ENCODE assay signal across 29 cellular contexts in the genomic region with DNA sequence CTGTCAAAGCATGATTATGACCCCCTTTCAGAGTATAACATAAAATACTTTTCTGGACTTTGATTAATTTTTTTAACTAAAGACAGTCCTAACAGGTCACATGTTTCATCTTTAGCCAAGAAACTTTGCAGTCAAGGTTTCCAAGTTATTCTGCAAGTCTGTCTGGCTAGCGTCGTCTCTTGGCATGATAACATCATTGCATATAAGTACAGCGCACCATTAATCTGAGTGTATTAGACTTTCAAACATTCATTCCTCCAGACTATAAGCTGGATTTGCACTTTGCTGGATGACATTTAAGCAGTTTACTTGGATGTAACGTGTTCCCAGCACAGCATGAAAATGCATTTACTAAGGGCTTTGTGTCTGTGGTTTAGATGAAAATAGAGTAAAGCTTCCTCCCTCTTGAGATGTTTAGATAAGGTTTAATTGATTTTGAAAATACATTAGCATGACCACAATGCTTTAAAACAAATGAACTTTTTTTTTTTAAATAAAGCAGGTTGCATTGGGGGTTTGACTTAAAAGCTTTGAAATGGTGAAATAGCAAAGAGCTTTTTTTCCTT.
DNase-seq lines count a peak whose midpoint lies in the region; ATAC-seq and TF ChIP-seq lines count a peak whose summit lies in the region.
"Had no signal": no experiment of that assay in that cellular context is flagged by ENCODE, and none has a peak within 500 bp of the region (broad histone marks: within the 10 kb centered on the region; RNA-seq: fewer than 3 reads in every experiment).

No MANE protein-coding gene starts in this region.

- H3T11ph ChIP-seq in H9 (ENCODE audit: low read length) = no peak overlapping the region

- H3K4me3 ChIP-seq in SK-N-MC (peak overlapping the region; percentile 10; the same call in 1 of the 2 replicates), neural progenitor cell (no peak overlapping the region), gastrocnemius medialis (no peak overlapping the region)
- H3K4me3 ChIP-seq: K562, PC-9, SJSA1 had no signal

- H3K9me3 Mint-ChIP-seq in neural progenitor cell (no peaks in the 10 kb centered on the region), H9 (no peaks in the 10 kb centered on the region)

- H3K4me2 ChIP-seq in neural progenitor cell (no peak overlapping the region), H9 (ENCODE audit: insufficient read depth, insufficient read length, low read length) (no peak overlapping the region)
- H3K4me2 ChIP-seq: PC-9 had no signal

- H4K91ac ChIP-seq in H9 (ENCODE audit: insufficient read length, low read depth, low read length) = no peak overlapping the region

- H3K36me3 Mint-ChIP-seq in neural progenitor cell (no peaks in the 10 kb centered on the region), H9 (ENCODE audit: insufficient read depth in 1 of 3, low read depth in 3 of 3) (no peaks in the 10 kb centered on the region)
- H3K36me3 Mint-ChIP-seq: CD14-positive monocyte had no signal

- H3K56ac ChIP-seq in H9 (ENCODE audit: insufficient read length, low read depth, low read length) = no peak overlapping the region

- no peaks in the 10 kb centered on the region for H3K23me2 ChIP-seq in H9 (ENCODE audit: insufficient read length, low read depth, low read length, poor library complexity, severe bottlenecking)

- no peaks in the 10 kb centered on the region for H3F3A ChIP-seq in neural progenitor cell (ENCODE audit: low read depth)

- H3K79me1 ChIP-seq in H9 (ENCODE audit: insufficient read depth, low read depth, low read length, poor library complexity, severe bottlenecking) = no peaks in the 10 kb centered on the region

- H3K27me3 ChIP-seq in neural progenitor cell (no peaks in the 10 kb centered on the region), H9 (ENCODE audit: insufficient read depth, low read length) (no peaks in the 10 kb centered on the region), gastrocnemius medialis (no peaks in the 10 kb centered on the region)
- H3K27me3 ChIP-seq: BE2C had no signal

- DNase-seq in NCI-H1417 (lab: John Stamatoyannopoulos, UW) (peak in 2 of 3 experiments; percentile 24 to 84), NCI-H1417 treated with DMSO at 0.1 percent for 48 hours (lab: John Stamatoyannopoulos, UW) (no peak), SK-N-MC (ENCODE audit: low read depth, low spot score) (peak; percentile 61), neural progenitor cell (ENCODE audit: low spot score) (no peak), NCI-H1092 (lab: John Stamatoyannopoulos, UW) (no peak), NCI-H82 (lab: John Stamatoyannopoulos, UW) (no peak), H9 (no peak), gastrocnemius medialis (no peak)
- DNase-seq: ACHN; BE2C; CD8-positive, alpha-beta memory T cell; DMS 273 treated with DMSO at 0.1 percent for 48 hours; DND-41; Kasumi-1; MV-4-11; NCI-H1105 treated with DMSO at 0.1 percent for 48 hours; NCI-H446; NCI-H524 treated with DMSO at 0.1 percent for 48 hours; NCI-H774; NK-92 treated with Interleukin-12 subunit alpha and Interleukin-12 subunit beta, amount 100 ng/mL, for 24 hours; PC-9; Right ventricle myocardium superior; RPMI8226; SW 1271 had no signal

- H3K4me1 ChIP-seq in neural progenitor cell = no peaks in the 10 kb centered on the region
- H3K4me1 ChIP-seq in H9 (ENCODE audit: insufficient read depth, low read length) = no peaks in the 10 kb centered on the region
- H3K4me1 ChIP-seq in gastrocnemius medialis = no peaks in the 10 kb centered on the region
- H3K4me1 ChIP-seq: BE2C, SJSA1 had no signal

- no peak for TF ChIP-seq POLR2A in gastrocnemius medialis (IDR thresholded peaks at IDR 0.05)

- H3K4me1 Mint-ChIP-seq in neural progenitor cell (peaks cover 3% of the 10 kb centered on the region), H9 (peaks cover 0 to 3% of the 10 kb centered on the region in 2 experiments; a peak in 2 of 4 replicates)
- H3K4me1 Mint-ChIP-seq: CD14-positive monocyte; CD8-positive, alpha-beta memory T cell had no signal

- H2BK120ac ChIP-seq in H9 (ENCODE audit: low read depth, low read length, poor library complexity, severe bottlenecking) = no peak overlapping the region

- no CpG with 5 or more reads among the region's 4 CpGs for WGBS in H9 (ENCODE audit: extremely low coverage, insufficient read length, low lambda C conversion rate)

- H2BK12ac ChIP-seq in H9 (ENCODE audit: insufficient read length, low read depth, low read length) = no peak overlapping the region

- no peak overlapping the region for H3K4ac ChIP-seq in H9 (ENCODE audit: low read depth, low read length)

- no peaks in the 10 kb centered on the region for H3K9me3 ChIP-seq in SK-N-MC (ENCODE audit: low read depth, low read length)
- H3K9me3 ChIP-seq in neural progenitor cell (ENCODE audit: low read depth) = no peaks in the 10 kb centered on the region
- no peaks in the 10 kb centered on the region for H3K9me3 ChIP-seq in H9 (ENCODE audit: control insufficient read depth, low read depth, low read length)
- no peaks in the 10 kb centered on the region for H3K9me3 ChIP-seq in gastrocnemius medialis
- H3K9me3 ChIP-seq: BE2C, SJSA1 had no signal

- H3K4me3 Mint-ChIP-seq in neural progenitor cell (no peak overlapping the region), H9 (no peak overlapping the region)
- H3K4me3 Mint-ChIP-seq: CD14-positive monocyte; CD8-positive, alpha-beta memory T cell had no signal

- no peak overlapping the region for H3K18ac ChIP-seq in H9 (ENCODE audit: insufficient read length, low read depth, low read length)

- H4K20me1 ChIP-seq in neural progenitor cell (ENCODE audit: low read depth) (no peaks in the 10 kb centered on the region), H9 (ENCODE audit: control insufficient read depth, insufficient read depth, insufficient read length) (no peaks in the 10 kb centered on the region)

- H3K9ac ChIP-seq in SK-N-MC (ENCODE audit: insufficient read length) (no peak overlapping the region), neural progenitor cell (no peak overlapping the region), H9 (ENCODE audit: extremely low read depth, insufficient read length, low read length) (no peak overlapping the region)

- H4K8ac ChIP-seq in H9 (replicated peaks; ENCODE audit: insufficient read length, low read depth, low read length) = no peak overlapping the region

- H3K23ac ChIP-seq in H9 (ENCODE audit: insufficient read length, low read depth, low read length) = no peak overlapping the region

- H4K5ac ChIP-seq in H9 (ENCODE audit: insufficient read length, low read depth, low read length) = no peak overlapping the region

- no peak overlapping the region for H3K14ac ChIP-seq in H9 (ENCODE audit: insufficient read depth, low read length)

- H2AK5ac ChIP-seq in H9 (ENCODE audit: insufficient read length, low read length) = no peak overlapping the region

- H3K79me2 ChIP-seq in neural progenitor cell (ENCODE audit: low read depth) (no peaks in the 10 kb centered on the region), H9 (ENCODE audit: insufficient read depth, low read length) (no peaks in the 10 kb centered on the region)

- TF ChIP-seq CTCF in neural progenitor cell (IDR thresholded peaks at IDR 0.05) = no peak
- TF ChIP-seq CTCF in H9 (conservative IDR thresholded peaks at IDR 0.05) = no peak
- no peak for TF ChIP-seq CTCF in gastrocnemius medialis (IDR thresholded peaks at IDR 0.05 in 4 of 5, conservative IDR thresholded peaks at IDR 0.05 in 1 of 5)

- H2BK20ac ChIP-seq in H9 (ENCODE audit: low read depth, low read length, poor library complexity, severe bottlenecking) = no peak overlapping the region

- H3K27ac ChIP-seq in SK-N-MC (no peak overlapping the region; the same call in 1 of the 2 replicates), neural progenitor cell (no peak overlapping the region), H9 (ENCODE audit: insufficient read length, low read depth, low read length) (no peak overlapping the region), gastrocnemius medialis (no peak overlapping the region)
- H3K27ac ChIP-seq: 22Rv1, PC-9, SJSA1 had no signal

- H3K27ac Mint-ChIP-seq in neural progenitor cell (no peak overlapping the region), H9 (no peak overlapping the region)
- H3K27ac Mint-ChIP-seq: CD14-positive monocyte; CD8-positive, alpha-beta memory T cell had no signal

- H2BK5ac ChIP-seq in H9 (ENCODE audit: insufficient read length, low read length) = no peak overlapping the region

- H3K27me3 Mint-ChIP-seq in neural progenitor cell (ENCODE audit: insufficient read depth, low read depth) (no peaks in the 10 kb centered on the region), H9 (ENCODE audit: low read depth) (no peaks in the 10 kb centered on the region; the same call in 1 of the 2 replicates)

- no peak overlapping the region for H2BK15ac ChIP-seq in H9 (ENCODE audit: low read depth, low read length)

- H3K36me3 ChIP-seq in SK-N-MC (ENCODE audit: insufficient read depth, low read length) = no peaks in the 10 kb centered on the region
- no peaks in the 10 kb centered on the region for H3K36me3 ChIP-seq in neural progenitor cell
- H3K36me3 ChIP-seq in gastrocnemius medialis = no peaks in the 10 kb centered on the region
- H3K36me3 ChIP-seq: BE2C, SJSA1 had no signal

- ATAC-seq in gastrocnemius medialis = no peak
- ATAC-seq: HepG2 had no signal

- peak overlapping the region; percentile 0 for H2AFZ ChIP-seq in neural progenitor cell (replicated peaks)
- H2AFZ ChIP-seq in H9 (ENCODE audit: low read length) = no peak overlapping the region
- H2AFZ ChIP-seq: PC-9 had no signal

- intact Hi-C loops in gastrocnemius medialis (cut with DNase I; ENCODE audit: low total_unique reads) = no loop called here

- in situ Hi-C loops in gastrocnemius medialis (cut with MboI; ENCODE audit: low sequenced_read_pairs in 4 of 4) = no loop called here

Comparison
In these comparisons a context has a peak if more than half of its experiments do, and no peak if none do; other contexts are left out.
1. DNase-seq: peak in NCI-H1417 (2 of 3) and SK-N-MC (single experiment); none in NCI-H1417 treated with DMSO at 0.1 percent for 48 hours (single experiment), neural progenitor cell (single experiment), NCI-H1092 (single experiment), NCI-H82 (single experiment), H9 (single experiment) and gastrocnemius medialis (0 of 2).